27 cellular contexts compared by ENCODE assay signal in genomic region chr7:112088484-112089016, GRCh38.
"Had no signal": no experiment of that assay in that cellular context is flagged by ENCODE, and none has a peak within 500 bp of the region (broad histone marks: within the 10 kb centered on the region; RNA-seq: fewer than 3 reads in every experiment).

No MANE protein-coding gene starts in this region.

- H3K9ac ChIP-seq: neural progenitor cell had no signal

- DNase-seq: hypothalamus; immature natural killer cell; kidney; left colon; left lung; lower lobe of right lung; mammary epithelial cell; mesendoderm; naive B cell; natural killer cell; nephron progenitor cell; ovary; retina; right cardiac atrium; sigmoid colon; small intestine; spleen; stimulated activated CD4-positive, alpha-beta T cell treated with anti-CD3 and anti-CD28 coated beads, Interleukin-4, amount 100 ng/mL, for 24 hours; stimulated activated naive CD4-positive, alpha-beta T cell; tibial artery; trophoblast cell; upper lobe of right lung had no signal

- H3K36me3 ChIP-seq: left lung, lower lobe of right lung, neural progenitor cell, ovary, sigmoid colon, spleen, suprapubic skin, thoracic aorta, tibial artery, upper lobe of right lung had no signal

- H3K4me2 ChIP-seq: neural progenitor cell had no signal

- FAIRE-seq: kidney, small intestine, urothelium cell line had no signal

- H3K9me3 ChIP-seq: left lung, lower lobe of right lung, ovary, sigmoid colon, spleen, suprapubic skin, thoracic aorta, tibial artery, upper lobe of right lung had no signal

- H3K27me3 ChIP-seq: left lung, neural progenitor cell, ovary, sigmoid colon, spleen, suprapubic skin, tibial artery, upper lobe of right lung had no signal

- H3K4me3 ChIP-seq: left lung, lower lobe of right lung, neural progenitor cell, ovary, sigmoid colon, suprapubic skin, thoracic aorta, tibial artery, upper lobe of right lung had no signal

- H3K4me1 ChIP-seq: neural progenitor cell had no signal

- H3K27ac ChIP-seq: lower lobe of right lung, neural progenitor cell, ovary, sigmoid colon, suprapubic skin, thoracic aorta, tibial artery, upper lobe of right lung had no signal

- H2AFZ ChIP-seq: neural progenitor cell had no signal

- ATAC-seq: left colon; left lung; lower lobe of right lung; natural killer cell; right cardiac atrium; stimulated activated effector memory CD8-positive, alpha-beta T cell treated with anti-CD3 and anti-CD28 coated beads, Interleukin-12 subunit alpha, Interleukin-12 subunit beta, amount 100 ng/mL, for 72 hours; upper lobe of right lung had no signal
